In genomic region chr6:36595168-36595818, GRCh38 we compare ENCODE assay signal across 8 cellular contexts. TPM values are rescaled to one million over a fixed set of nuclear protein-coding genes. Genes with fewer than 3 reads are reported as not detected.
DNase-seq lines count a peak whose midpoint lies in the region; ATAC-seq, FAIRE-seq and TF ChIP-seq lines count a peak whose summit lies in the region.

No MANE protein-coding gene starts in this region.

- CTCF ChIA-PET in A549 (lab: Yijun Ruan, JAX): no interaction called here
- CTCF ChIA-PET in PC-3 (lab: Charles Lee): no interaction called here

- TF ChIP-seq RAD21 in A549 (conservative IDR thresholded peaks at IDR 0.05 in 1 of 2, IDR thresholded peaks at IDR 0.05 in 1 of 2): no peak

- peaks cover 59% of the 10 kb centered on the region for H4K20me1 ChIP-seq in PC-3 (ENCODE audit: low read length)

- FAIRE-seq in A549 (lab: Jason Lieb, UNC): no peak

- WGBS in A549 (ENCODE audit: missing lambda C conversion rate): under 1% methylated on average over 11 of the region's 11 CpGs
- WGBS in lower leg skin, 2 donors: 0% methylated on average over 11 of the region's 11 CpGs
- 0% methylated on average over 11 of the region's 11 CpGs for WGBS in testis, 2 donors

- TF ChIP-seq POLR2A in A549 (IDR thresholded peaks at IDR 0.05; ENCODE audit: low read length): no peak
- TF ChIP-seq POLR2A in lower leg skin (IDR thresholded peaks at IDR 0.05): no peak
- no peak for TF ChIP-seq POLR2A in testis (IDR thresholded peaks at IDR 0.05)

- no peak overlapping the region for H2AFZ ChIP-seq in PC-3 (ENCODE audit: low read length)

- DNase-seq in A549 (ENCODE audit: low read depth in 1 of 2, low spot score in 1 of 2) (peak in 1 of 2 experiments; percentile 56), GM12865 (ENCODE audit: low read depth) (no peak), PC-3 (peak; percentile 38), choroid plexus epithelial cell (ENCODE audit: low read depth) (peak; percentile 71), lower leg skin (ENCODE audit: low spot score in 2 of 2) (peak; percentile 59 to 87), testis (peak; percentile 78), SK-N-DZ (ENCODE audit: low spot score) (no peak)
- no peak for DNase-seq in stimulated activated CD4-positive, alpha-beta T cell treated with anti-CD3 and anti-CD28 coated beads, Interleukin-4, amount 100 ng/mL, for 1 hour

- peak overlapping the region; percentile 86 for H3K4me3 ChIP-seq in A549
- H3K4me3 ChIP-seq in GM12865 (ENCODE audit: low read depth, low read length): peak overlapping the region; percentile 94
- H3K4me3 ChIP-seq in PC-3 (ENCODE audit: low read length): peak overlapping the region; percentile 88
- peak overlapping the region; percentile 91 for H3K4me3 ChIP-seq in choroid plexus epithelial cell (ENCODE audit: low read depth, low read length)
- peak overlapping the region; percentile 63 for H3K4me3 ChIP-seq in lower leg skin (ENCODE audit: low read depth, poor library complexity, severe bottlenecking)
- peak overlapping the region; percentile 74 to 98 for H3K4me3 ChIP-seq in testis

- POLR2A ChIA-PET in A549 (lab: Yijun Ruan, JAX) (interaction anchor here (0.5 to 2.9 kb wide), 7 partner anchors 11 to 575 kb away, joined by 3 to 15 read pairs (median 4); partner anchors contain the start of gene PIM1), PC-3 (lab: Charles Lee; ENCODE audit: unreplicated experiment) (no interaction called here)

- no peak for TF ChIP-seq EP300 in A549 (IDR thresholded peaks at IDR 0.05)

- H3K36me3 ChIP-seq in PC-3 (ENCODE audit: low read depth, low read length) (peaks cover 57% of the 10 kb centered on the region), testis (ENCODE audit: low read depth, missing control alignments) (no peaks in the 10 kb centered on the region)

- intact Hi-C loops in PC-3 (cut with micrococcal nuclease) (loop anchor here (2.0 kb wide), 2 partner anchors 18 to 48 kb away; partner anchors contain the start of gene STK38), lower leg skin (cut with DNase I; ENCODE audit: low total_unique reads) (loop anchor here (10.0 kb wide), 1 partner anchor 150 kb away; the partner anchor contains the start of genes KCTD20 and PXT1), testis (cut with DNase I; ENCODE audit: low total_unique reads) (loop anchor here (10.0 kb wide), 1 partner anchor 50 kb away; the partner anchor contains the start of gene STK38)

- BruUV-seq in PC-3 (replicated peaks; lab: Mats Ljungman, UMichigan): no TSS peak

- H3K4me2 ChIP-seq in A549 (peak overlapping the region; percentile 91), PC-3 (ENCODE audit: low read length) (peak overlapping the region; percentile 89)

- ATAC-seq in A549 (peak in 1 of 2 experiments; percentile 14; a peak in 1 of 6 replicates), PC-3 (no peak)

- H3K9ac ChIP-seq in PC-3 (ENCODE audit: low read length): peak overlapping the region; percentile 97

- TF ChIP-seq CTCF in A549 (IDR thresholded peaks at IDR 0.05) (no peak), GM12865 (IDR thresholded peaks at IDR 0.05; ENCODE audit: insufficient read depth, low read depth, low read length, missing control alignments) (no peak), PC-3 (conservative IDR thresholded peaks at IDR 0.05; ENCODE audit: low read depth, low read length) (no peak), choroid plexus epithelial cell (conservative IDR thresholded peaks at IDR 0.05; ENCODE audit: low read depth, low read length) (no peak), lower leg skin (IDR thresholded peaks at IDR 0.05) (no peak), testis (IDR thresholded peaks at IDR 0.05) (no peak)

- H3K27ac ChIP-seq in A549 (peak overlapping the region; percentile 81 to 92), PC-3 (ENCODE audit: low read length) (peak overlapping the region; percentile 75; the same call in 1 of the 2 replicates), testis (peak overlapping the region; percentile 98 to 99)

- peaks cover 66% of the 10 kb centered on the region for H3K79me2 ChIP-seq in PC-3 (ENCODE audit: low read length)

- H3K27me3 ChIP-seq in PC-3 (ENCODE audit: low read length): no peaks in the 10 kb centered on the region
- H3K27me3 ChIP-seq in testis: no peaks in the 10 kb centered on the region

- no peaks in the 10 kb centered on the region for H3K9me3 ChIP-seq in A549
- H3K9me3 ChIP-seq in PC-3 (ENCODE audit: low read length): no peaks in the 10 kb centered on the region
- no peaks in the 10 kb centered on the region for H3K9me3 ChIP-seq in testis

- no peaks in the 10 kb centered on the region for H3K9me2 ChIP-seq in PC-3 (replicated peaks; ENCODE audit: low read length)

- H3K4me1 ChIP-seq in A549 (peaks cover 49% of the 10 kb centered on the region), PC-3 (ENCODE audit: insufficient read depth, low read length) (peaks cover 43% of the 10 kb centered on the region), testis (peaks cover 37% of the 10 kb centered on the region)

- no peaks in the 10 kb centered on the region for H3F3A ChIP-seq in PC-3 (ENCODE audit: low read length, unreplicated experiment)

TF ChIP-seq in A549, 52 proteins besides CTCF, POLR2A, EP300 and RAD21:
- TF ChIP-seq FOSB (CRISPR knock-in tag; IDR thresholded peaks at IDR 0.05): 0 out of 2 replicates have a peak, but pooled peaks have one; percentile 17
- TF ChIP-seq TFCP2L1 (CRISPR knock-in tag; IDR thresholded peaks at IDR 0.05): peak; percentile 6; the same call in 1 of the 2 replicates
- TF ChIP-seq CEBPB (IDR thresholded peaks at IDR 0.05): peak; percentile 19 to 59; a peak in 3 of 4 replicates
- TF ChIP-seq REST (IDR thresholded peaks at IDR 0.05): 0 out of 2 replicates have a peak, but pooled peaks have one; percentile 6
- no peak for TF ChIP-seq HDAC2 (IDR thresholded peaks at IDR 0.05)

RNA-seq across cellular contexts. Expression of gene SRSF3, which starts 1.1 kb away (rescaled TPM):
- polyA plus RNA-seq in A549 (2011; rRNA removed): 339 and 652 TPM in 2 replicates
- polyA plus RNA-seq in A549 (2012; cell fraction: cytosol; rRNA removed): 383 and 445 TPM in 2 replicates
- polyA plus RNA-seq in A549 (2012; cell fraction: nucleus; rRNA removed): 207 and 251 TPM in 2 replicates
- 582 to 629 TPM (median 605 TPM) in 3 replicates for polyA plus RNA-seq in A549 (2017; fragmentation: RNase III; extraction: RNeasy Plus Mini Kit Qiagen cat#74134 plus additional on column Dnase treatment)
- 152 and 175 TPM in 2 replicates for polyA minus RNA-seq in A549 (2011; rRNA and poly(A)+ RNA removed)
- total RNA-seq in PC-3 (2014; rRNA removed): 206 and 297 TPM in 2 replicates
- 100 to 1,000 TPM; 114 to 272 (median 177) TPM for total RNA-seq in lower leg skin
- total RNA-seq in testis: 100 to 1,000 TPM; 180 to 183 TPM
- polyA plus RNA-seq in testis (ENCODE audit: insufficient read depth, low read depth, low replicate concordance): 289 TPM
- 189 and 228 TPM in 2 replicates for polyA plus RNA-seq in SK-N-DZ (2014; cell fraction: cytosol; rRNA removed)
- 227 and 252 TPM in 2 replicates for polyA plus RNA-seq in SK-N-DZ (2014; cell fraction: nucleus; rRNA removed)

RNA-seq across cellular contexts. Expression of gene STK38, which starts 48.0 kb away (rescaled TPM):
- 30.0 and 30.7 TPM in 2 replicates for polyA plus RNA-seq in A549 (2011; rRNA removed)
- 7.9 and 10.0 TPM in 2 replicates for polyA plus RNA-seq in A549 (2012; cell fraction: cytosol; rRNA removed)
- 11.2 and 17.9 TPM in 2 replicates for polyA plus RNA-seq in A549 (2012; cell fraction: nucleus; rRNA removed)
- polyA plus RNA-seq in A549 (2017; fragmentation: RNase III; extraction: RNeasy Plus Mini Kit Qiagen cat#74134 plus additional on column Dnase treatment): 30.9 to 31.6 TPM (median 31.0 TPM) in 3 replicates
- polyA minus RNA-seq in A549 (2011; rRNA and poly(A)+ RNA removed): 9.8 and 11.4 TPM in 2 replicates
- total RNA-seq in PC-3 (2014; rRNA removed): 25.7 and 26.9 TPM in 2 replicates
- 10 to 100 TPM; 27.1 to 37.4 (median 30.6) TPM for total RNA-seq in lower leg skin
- total RNA-seq in testis: 10 to 100 TPM; 20.4 to 23.9 TPM
- 22.0 TPM for polyA plus RNA-seq in testis (ENCODE audit: insufficient read depth, low read depth, low replicate concordance)
- polyA plus RNA-seq in SK-N-DZ (2014; cell fraction: cytosol; rRNA removed): 16.2 and 18.8 TPM in 2 replicates
- 19.8 and 25.7 TPM in 2 replicates for polyA plus RNA-seq in SK-N-DZ (2014; cell fraction: nucleus; rRNA removed)

Comparison
In these comparisons a context has a peak if more than half of its experiments do, and no peak if none do; other contexts are left out.
1. DNase-seq: peak in PC-3 (single experiment), choroid plexus epithelial cell (single experiment), lower leg skin (2 of 2) and testis (single experiment); none in GM12865 (single experiment), SK-N-DZ (single experiment) and stimulated activated CD4-positive, alpha-beta T cell treated with anti-CD3 and anti-CD28 coated beads, Interleukin-4, amount 100 ng/mL, for 1 hour (single experiment).
2. Peak in every context shown above with its lines, with median percentiles within 50 percentile points of each other: H3K27ac ChIP-seq and H3K4me3 ChIP-seq.